Comparison of ENCODE assay signal across 19 cellular contexts in genomic region chr2:55782528-55783173, GRCh38.
"Had no signal": no experiment of that assay in that cellular context is flagged by ENCODE, and none has a peak within 500 bp of the region (broad histone marks: within the 10 kb centered on the region; RNA-seq: fewer than 3 reads in every experiment).

No MANE protein-coding gene starts in this region.

- FAIRE-seq: kidney, TTC549 had no signal

- H3K4me1 ChIP-seq: colonic mucosa, esophagus muscularis mucosa, left ventricle myocardium inferior, vagina had no signal

- H3K36me3 ChIP-seq: colonic mucosa, esophagus muscularis mucosa, left ventricle myocardium inferior, tibial artery, vagina had no signal

- H3K4me3 Mint-ChIP-seq: activated B cell treated with CpG ODN at 0.5 μM for 24 hours; activated CD8-positive, alpha-beta T cell treated with anti-CD3 and anti-CD28 coated beads for 36 hours; activated naive CD4-positive, alpha-beta T cell treated with anti-CD3 and anti-CD28 coated beads, Interleukin-2, amount 50 U/mL, for 24 hours; activated T-cell treated with anti-CD3 and anti-CD28 coated beads, Interleukin-2, amount 50 U/mL, for 4 hours; natural killer cell treated with Interleukin-12 subunit alpha and Interleukin-12 subunit beta and Interleukin-15 and Interleukin-18, amount 100 ng/mL, for 72 hours; stimulated activated memory B cell treated with anti-CD40 and anti-IgM and Interleukin-4, amounts not matched to agents 10 μg/mL and 1 μg/mL and 100 μg/mL, for 72 hours had no signal

- H3K27me3 ChIP-seq: colonic mucosa, esophagus muscularis mucosa, tibial artery, vagina had no signal

- H3K27ac Mint-ChIP-seq: activated B cell treated with CpG ODN at 0.5 μM for 24 hours; activated CD8-positive, alpha-beta T cell treated with anti-CD3 and anti-CD28 coated beads for 36 hours; activated naive CD4-positive, alpha-beta T cell treated with anti-CD3 and anti-CD28 coated beads, Interleukin-2, amount 50 U/mL, for 24 hours; natural killer cell treated with Interleukin-12 subunit alpha and Interleukin-12 subunit beta and Interleukin-15 and Interleukin-18, amount 100 ng/mL, for 72 hours; stimulated activated memory B cell treated with anti-CD40 and anti-IgM and Interleukin-4, amounts not matched to agents 10 μg/mL and 1 μg/mL and 100 μg/mL, for 72 hours had no signal

- H3K27ac ChIP-seq: colonic mucosa, esophagus muscularis mucosa, left ventricle myocardium inferior, tibial artery, vagina had no signal

- H3K4me3 ChIP-seq: colonic mucosa, esophagus muscularis mucosa, left ventricle myocardium inferior, tibial artery, vagina had no signal

- H3K36me3 Mint-ChIP-seq: activated naive CD4-positive, alpha-beta T cell treated with anti-CD3 and anti-CD28 coated beads, Interleukin-2, amount 50 U/mL, for 24 hours; natural killer cell treated with Interleukin-12 subunit alpha and Interleukin-12 subunit beta and Interleukin-15 and Interleukin-18, amount 100 ng/mL, for 72 hours; stimulated activated memory B cell treated with anti-CD40 and anti-IgM and Interleukin-4, amounts not matched to agents 10 μg/mL and 1 μg/mL and 100 μg/mL, for 72 hours had no signal

- DNase-seq: activated B cell treated with CpG ODN at 0.5 μM for 24 hours; activated CD4-positive, alpha-beta T cell treated with anti-CD3 and anti-CD28 coated beads for 48 hours; activated CD8-positive, alpha-beta T cell treated with anti-CD3 and anti-CD28 coated beads for 36 hours; activated effector memory CD4-positive, alpha-beta T cell treated with Interleukin-2 at 50 U/mL for 16 hours; activated T-cell treated with anti-CD3 and anti-CD28 coated beads, Interleukin-2, amount 50 U/mL, for 4 hours; central memory CD4-positive, alpha-beta T cell; colonic mucosa; hypothalamus; kidney; left ventricle myocardium inferior; mesendoderm; stimulated activated CD4-positive, alpha-beta T cell treated with anti-CD3 and anti-CD28 coated beads, Interleukin-2, amount 100 ng/mL, for 48 hours; tibial artery had no signal

- H3K9me3 Mint-ChIP-seq: activated B cell treated with CpG ODN at 0.5 μM for 24 hours; activated CD8-positive, alpha-beta T cell treated with anti-CD3 and anti-CD28 coated beads for 36 hours; activated naive CD4-positive, alpha-beta T cell treated with anti-CD3 and anti-CD28 coated beads, Interleukin-2, amount 50 U/mL, for 24 hours; activated T-cell treated with anti-CD3 and anti-CD28 coated beads, Interleukin-2, amount 50 U/mL, for 4 hours; natural killer cell treated with Interleukin-12 subunit alpha and Interleukin-12 subunit beta and Interleukin-15 and Interleukin-18, amount 100 ng/mL, for 72 hours; stimulated activated memory B cell treated with anti-CD40 and anti-IgM and Interleukin-4, amounts not matched to agents 10 μg/mL and 1 μg/mL and 100 μg/mL, for 72 hours had no signal

- ATAC-seq: activated CD8-positive, alpha-beta T cell treated with anti-CD3 and anti-CD28 coated beads for 36 hours; activated T-cell treated with anti-CD3 and anti-CD28 coated beads, Interleukin-2, amount 50 U/mL, for 4 hours; natural killer cell treated with Interleukin-12 subunit alpha and Interleukin-12 subunit beta and Interleukin-15 and Interleukin-18, amount 100 ng/mL, for 72 hours; stimulated activated memory B cell treated with anti-CD40 and anti-IgM and Interleukin-4, amounts not matched to agents 10 μg/mL and 1 μg/mL and 100 μg/mL, for 72 hours had no signal

- H3K9me3 ChIP-seq: colonic mucosa, esophagus muscularis mucosa, left ventricle myocardium inferior, tibial artery, vagina had no signal

- H3K27me3 Mint-ChIP-seq: stimulated activated memory B cell treated with anti-CD40 and anti-IgM and Interleukin-4, amounts not matched to agents 10 μg/mL and 1 μg/mL and 100 μg/mL, for 72 hours had no signal

- H3K4me1 Mint-ChIP-seq: activated B cell treated with CpG ODN at 0.5 μM for 24 hours; activated naive CD4-positive, alpha-beta T cell treated with anti-CD3 and anti-CD28 coated beads, Interleukin-2, amount 50 U/mL, for 24 hours; stimulated activated memory B cell treated with anti-CD40 and anti-IgM and Interleukin-4, amounts not matched to agents 10 μg/mL and 1 μg/mL and 100 μg/mL, for 72 hours had no signal
